1 cellular context compared by ENCODE assay signal in the genomic region with DNA sequence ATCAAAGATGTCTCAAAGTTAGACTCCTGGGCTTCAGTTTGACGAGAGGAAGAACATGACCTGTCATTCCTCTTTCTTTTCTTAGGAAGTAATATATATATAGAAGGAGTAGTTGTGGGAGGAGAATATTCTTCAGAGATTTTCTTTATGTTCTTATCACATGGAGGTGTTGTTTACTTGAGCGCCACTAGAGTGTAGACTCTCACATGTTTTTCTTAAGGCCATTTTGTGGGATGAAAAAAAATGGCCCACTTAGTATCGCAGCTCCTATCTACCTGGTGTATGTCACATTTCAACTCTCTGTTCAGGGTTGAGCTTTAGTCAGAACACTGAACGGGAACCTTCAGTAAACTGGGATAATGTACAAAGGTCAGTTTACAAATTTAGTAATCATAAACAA.
TF ChIP-seq lines count a peak whose summit lies in the region.

No MANE protein-coding gene starts in this region.

TF ChIP-seq in HCT116, 20 proteins besides CTCF, POLR2A, EP300 and RAD21:
- no peak for TF ChIP-seq YY1 (IDR thresholded peaks at IDR 0.05; ENCODE audit: extremely low read depth, insufficient replicate concordance, low read depth, low read length)
- no peak for TF ChIP-seq SRF (IDR thresholded peaks at IDR 0.05; ENCODE audit: low read depth)
- TF ChIP-seq, protein P1, sequence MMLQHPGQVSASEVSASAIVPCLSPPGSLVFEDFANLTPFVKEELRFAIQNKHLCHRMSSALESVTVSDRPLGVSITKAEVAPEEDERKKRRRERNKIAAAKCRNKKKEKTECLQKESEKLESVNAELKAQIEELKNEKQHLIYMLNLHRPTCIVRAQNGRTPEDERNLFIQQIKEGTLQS (IDR thresholded peaks at IDR 0.05): no peak
- TF ChIP-seq SIN3A (IDR thresholded peaks at IDR 0.05; ENCODE audit: low read depth): no peak
- TF ChIP-seq, protein P2, sequence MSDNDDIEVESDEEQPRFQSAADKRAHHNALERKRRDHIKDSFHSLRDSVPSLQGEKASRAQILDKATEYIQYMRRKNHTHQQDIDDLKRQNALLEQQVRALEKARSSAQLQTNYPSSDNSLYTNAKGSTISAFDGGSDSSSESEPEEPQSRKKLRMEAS (IDR thresholded peaks at IDR 0.05): no peak
- TF ChIP-seq, protein P3, sequence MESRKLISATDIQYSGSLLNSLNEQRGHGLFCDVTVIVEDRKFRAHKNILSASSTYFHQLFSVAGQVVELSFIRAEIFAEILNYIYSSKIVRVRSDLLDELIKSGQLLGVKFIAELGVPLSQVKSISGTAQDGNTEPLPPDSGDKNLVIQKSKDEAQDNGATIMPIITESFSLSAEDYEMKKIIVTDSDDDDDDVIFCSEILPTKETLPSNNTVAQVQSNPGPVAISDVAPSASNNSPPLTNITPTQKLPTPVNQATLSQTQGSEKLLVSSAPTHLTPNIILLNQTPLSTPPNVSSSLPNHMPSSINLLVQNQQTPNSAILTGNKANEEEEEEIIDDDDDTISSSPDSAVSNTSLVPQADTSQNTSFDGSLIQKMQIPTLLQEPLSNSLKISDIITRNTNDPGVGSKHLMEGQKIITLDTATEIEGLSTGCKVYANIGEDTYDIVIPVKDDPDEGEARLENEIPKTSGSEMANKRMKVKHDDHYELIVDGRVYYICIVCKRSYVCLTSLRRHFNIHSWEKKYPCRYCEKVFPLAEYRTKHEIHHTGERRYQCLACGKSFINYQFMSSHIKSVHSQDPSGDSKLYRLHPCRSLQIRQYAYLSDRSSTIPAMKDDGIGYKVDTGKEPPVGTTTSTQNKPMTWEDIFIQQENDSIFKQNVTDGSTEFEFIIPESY (IDR thresholded peaks at IDR 0.05; ENCODE audit: extremely low read depth, insufficient replicate concordance, low read length): no peak
- TF ChIP-seq CEBPB (IDR thresholded peaks at IDR 0.05; ENCODE audit: low read depth): no peak
- no peak for TF ChIP-seq ZNF274 (IDR thresholded peaks at IDR 0.05; ENCODE audit: low read depth, low read length)
- no peak for TF ChIP-seq JUND (IDR thresholded peaks at IDR 0.05)
- no peak for TF ChIP-seq SP1 (IDR thresholded peaks at IDR 0.05; ENCODE audit: low read depth)
- TF ChIP-seq TCF7L2 (IDR thresholded peaks at IDR 0.05; ENCODE audit: borderline replicate concordance, extremely low read depth, insufficient read depth, insufficient read length): no peak
- TF ChIP-seq FOSL1 (IDR thresholded peaks at IDR 0.05; ENCODE audit: low read depth): no peak
- TF ChIP-seq EZH2 (IDR thresholded peaks at IDR 0.05): no peak
- no peak for TF ChIP-seq EGR1 (IDR thresholded peaks at IDR 0.05; ENCODE audit: low read depth)
- no peak for TF ChIP-seq EZH2phosphoT487 (IDR thresholded peaks at IDR 0.05; ENCODE audit: borderline replicate concordance)
- TF ChIP-seq, protein P4, sequence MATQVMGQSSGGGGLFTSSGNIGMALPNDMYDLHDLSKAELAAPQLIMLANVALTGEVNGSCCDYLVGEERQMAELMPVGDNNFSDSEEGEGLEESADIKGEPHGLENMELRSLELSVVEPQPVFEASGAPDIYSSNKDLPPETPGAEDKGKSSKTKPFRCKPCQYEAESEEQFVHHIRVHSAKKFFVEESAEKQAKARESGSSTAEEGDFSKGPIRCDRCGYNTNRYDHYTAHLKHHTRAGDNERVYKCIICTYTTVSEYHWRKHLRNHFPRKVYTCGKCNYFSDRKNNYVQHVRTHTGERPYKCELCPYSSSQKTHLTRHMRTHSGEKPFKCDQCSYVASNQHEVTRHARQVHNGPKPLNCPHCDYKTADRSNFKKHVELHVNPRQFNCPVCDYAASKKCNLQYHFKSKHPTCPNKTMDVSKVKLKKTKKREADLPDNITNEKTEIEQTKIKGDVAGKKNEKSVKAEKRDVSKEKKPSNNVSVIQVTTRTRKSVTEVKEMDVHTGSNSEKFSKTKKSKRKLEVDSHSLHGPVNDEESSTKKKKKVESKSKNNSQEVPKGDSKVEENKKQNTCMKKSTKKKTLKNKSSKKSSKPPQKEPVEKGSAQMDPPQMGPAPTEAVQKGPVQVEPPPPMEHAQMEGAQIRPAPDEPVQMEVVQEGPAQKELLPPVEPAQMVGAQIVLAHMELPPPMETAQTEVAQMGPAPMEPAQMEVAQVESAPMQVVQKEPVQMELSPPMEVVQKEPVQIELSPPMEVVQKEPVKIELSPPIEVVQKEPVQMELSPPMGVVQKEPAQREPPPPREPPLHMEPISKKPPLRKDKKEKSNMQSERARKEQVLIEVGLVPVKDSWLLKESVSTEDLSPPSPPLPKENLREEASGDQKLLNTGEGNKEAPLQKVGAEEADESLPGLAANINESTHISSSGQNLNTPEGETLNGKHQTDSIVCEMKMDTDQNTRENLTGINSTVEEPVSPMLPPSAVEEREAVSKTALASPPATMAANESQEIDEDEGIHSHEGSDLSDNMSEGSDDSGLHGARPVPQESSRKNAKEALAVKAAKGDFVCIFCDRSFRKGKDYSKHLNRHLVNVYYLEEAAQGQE (IDR thresholded peaks at IDR 0.05; ENCODE audit: low read depth): no peak
- TF ChIP-seq ZFX (IDR thresholded peaks at IDR 0.05): no peak
- TF ChIP-seq POLR2AphosphoS5 (IDR thresholded peaks at IDR 0.05; ENCODE audit: low read depth, low read length): no peak
